Comparison of ENCODE assay signal across 15 cellular contexts in the genomic region with DNA sequence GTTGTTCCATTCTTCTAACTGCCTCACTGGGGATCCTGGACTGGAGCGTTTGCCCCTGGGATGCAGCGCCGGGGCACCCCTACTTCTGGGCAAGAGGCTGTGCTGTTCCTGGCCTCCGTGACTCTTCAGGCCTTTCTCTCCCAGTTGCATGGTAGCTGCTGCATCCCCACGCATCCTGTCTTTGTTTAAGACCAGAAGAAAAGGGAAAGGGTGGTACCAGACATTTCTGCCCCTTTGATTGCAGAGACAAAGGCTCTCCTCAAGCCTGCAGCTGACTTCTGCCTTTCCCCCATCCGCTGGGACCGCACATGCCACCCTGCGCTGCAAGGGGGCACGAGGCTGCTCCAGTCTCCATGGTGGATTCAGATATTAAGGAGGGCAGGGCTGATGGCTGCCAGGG.
DNase-seq lines count a peak whose midpoint lies in the region; ATAC-seq and TF ChIP-seq lines count a peak whose summit lies in the region.
"Had no signal": no experiment of that assay in that cellular context is flagged by ENCODE, and none has a peak within 500 bp of the region (broad histone marks: within the 10 kb centered on the region; RNA-seq: fewer than 3 reads in every experiment).

No MANE protein-coding gene starts in this region.

- peak overlapping the region; percentile 90 for H4K91ac ChIP-seq in mesenchymal stem cell (ENCODE audit: low read length)
- H4K91ac ChIP-seq in neuronal stem cell (ENCODE audit: low read depth, low read length, poor library complexity): no peak overlapping the region

- no peaks in the 10 kb centered on the region for H3K36me3 ChIP-seq in left ventricle myocardium inferior
- no peaks in the 10 kb centered on the region for H3K36me3 ChIP-seq in mesenchymal stem cell (ENCODE audit: control insufficient read depth in 1 of 2, insufficient read depth in 2 of 2, low read depth in 1 of 2, low read length in 2 of 2)
- no peaks in the 10 kb centered on the region for H3K36me3 ChIP-seq in neuronal stem cell (replicated peaks in 1 of 2; ENCODE audit: control insufficient read depth in 2 of 2, insufficient read depth in 2 of 2, low read length in 2 of 2)
- no peaks in the 10 kb centered on the region for H3K36me3 ChIP-seq in smooth muscle cell (ENCODE audit: low read depth)
- H3K36me3 ChIP-seq in BE2C: no peaks in the 10 kb centered on the region
- H3K36me3 ChIP-seq: BLaER1 treated with 17β-estradiol and CSF1 and Interleukin-3, amounts not matched to agents 10 nM and 100 nM had no signal

- H2BK5ac ChIP-seq in mesenchymal stem cell (ENCODE audit: low read depth, low read length, poor library complexity, severe bottlenecking): no peak overlapping the region
- H2BK5ac ChIP-seq in neuronal stem cell (ENCODE audit: low read length): no peak overlapping the region

- no peaks in the 10 kb centered on the region for H4K20me1 ChIP-seq in smooth muscle cell (ENCODE audit: low read depth)
- H4K20me1 ChIP-seq: BLaER1 treated with 17β-estradiol and CSF1 and Interleukin-3, amounts not matched to agents 10 nM and 100 nM had no signal

- ATAC-seq in GM18861 (IDR thresholded peaks at IDR 0.05; ENCODE audit: unreplicated experiment): no peak

- no peak overlapping the region for H2BK15ac ChIP-seq in mesenchymal stem cell (ENCODE audit: low read depth, poor library complexity, severe bottlenecking)
- no peak overlapping the region for H2BK15ac ChIP-seq in neuronal stem cell (ENCODE audit: low read length)

- H3K23ac ChIP-seq in mesenchymal stem cell (ENCODE audit: low read length in 2 of 2): no peak overlapping the region
- no peak overlapping the region for H3K23ac ChIP-seq in neuronal stem cell (ENCODE audit: low read depth, low read length, poor library complexity)

- TF ChIP-seq CTCF in left ventricle myocardium inferior (IDR thresholded peaks at IDR 0.05; ENCODE audit: borderline replicate concordance) (no peak), smooth muscle cell (IDR thresholded peaks at IDR 0.05; ENCODE audit: borderline replicate concordance, insufficient read depth, poor library complexity, severe bottlenecking) (no peak), BE2C (IDR thresholded peaks at IDR 0.05; ENCODE audit: low read depth, low read length) (no peak)

- peak overlapping the region; percentile 44 for H3K27ac ChIP-seq in left ventricle myocardium inferior (replicated peaks)
- no peak overlapping the region for H3K27ac ChIP-seq in mesenchymal stem cell (ENCODE audit: low read length, poor library complexity, severe bottlenecking)
- H3K27ac ChIP-seq in neuronal stem cell (replicated peaks; ENCODE audit: low read length): no peak overlapping the region
- no peak overlapping the region for H3K27ac ChIP-seq in smooth muscle cell (ENCODE audit: low read depth)
- H3K27ac ChIP-seq: BLaER1 treated with 17β-estradiol and CSF1 and Interleukin-3, amounts not matched to agents 10 nM and 100 nM; GM23248 had no signal

- peak overlapping the region; percentile 72 for H4K8ac ChIP-seq in mesenchymal stem cell (ENCODE audit: low read length)
- no peak overlapping the region for H4K8ac ChIP-seq in neuronal stem cell (ENCODE audit: low read depth, low read length)

- H3K18ac ChIP-seq in mesenchymal stem cell (ENCODE audit: low read depth in 1 of 2, low read length in 2 of 2) (peak overlapping the region; percentile 18 to 62), neuronal stem cell (ENCODE audit: low read length) (no peak overlapping the region)

- H3K79me2 ChIP-seq in smooth muscle cell (ENCODE audit: low read depth): no peaks in the 10 kb centered on the region

- DNase-seq in left ventricle myocardium inferior (no peak), cardiac septum (ENCODE audit: low spot score) (no peak), mesenchymal stem cell (no peak), neuronal stem cell (ENCODE audit: low spot score) (no peak), NCI-H187 treated with DMSO at 0.1 percent for 48 hours (lab: John Stamatoyannopoulos, UW) (no peak), smooth muscle cell (lab: John Stamatoyannopoulos, UW; ENCODE audit: unreplicated experiment) (no peak), BE2C (no peak)
- DNase-seq: 8988T; AML-193; Calu3; CD4-positive, CD25-positive, alpha-beta regulatory T cell; DMS 273 treated with DMSO at 0.1 percent for 48 hours; GM23248 had no signal

- WGBS in mesenchymal stem cell: 97% methylated on average over 9 of the region's 9 CpGs
- WGBS in neuronal stem cell (ENCODE audit: extremely low coverage in 2 of 2, insufficient read length in 2 of 2, insufficient replicate concordance in 1 of 2), 2 donors: no CpG with 5 or more reads among the region's 9 CpGs
- 86% methylated on average over 9 of the region's 9 CpGs for WGBS in smooth muscle cell (ENCODE audit: low lambda C conversion rate)

- H3K4me1 ChIP-seq in left ventricle myocardium inferior: no peaks in the 10 kb centered on the region
- H3K4me1 ChIP-seq in mesenchymal stem cell (ENCODE audit: control insufficient read depth, insufficient read depth, low read depth, low read length): peaks cover 23% of the 10 kb centered on the region
- H3K4me1 ChIP-seq in neuronal stem cell (ENCODE audit: control insufficient read depth in 2 of 2, insufficient read depth in 1 of 2, low read depth in 1 of 2, low read length in 2 of 2): peaks cover 10 to 14% of the 10 kb centered on the region in 2 donors
- H3K4me1 ChIP-seq in smooth muscle cell (ENCODE audit: low read depth): peaks cover 6% of the 10 kb centered on the region
- no peaks in the 10 kb centered on the region for H3K4me1 ChIP-seq in BE2C

- H3K4me3 ChIP-seq in left ventricle myocardium inferior: no peak overlapping the region
- H3K4me3 ChIP-seq in mesenchymal stem cell (ENCODE audit: insufficient read depth in 1 of 2, low read depth in 1 of 2, low read length in 2 of 2): no peak overlapping the region
- no peak overlapping the region for H3K4me3 ChIP-seq in neuronal stem cell (ENCODE audit: low read length in 2 of 2)
- H3K4me3 ChIP-seq in smooth muscle cell: no peak overlapping the region
- H3K4me3 ChIP-seq in BE2C (ENCODE audit: low read depth, low read length): no peak overlapping the region
- H3K4me3 ChIP-seq: BLaER1 treated with 17β-estradiol and CSF1 and Interleukin-3, amounts not matched to agents 10 nM and 100 nM; GM23248 had no signal

- H3F3A ChIP-seq in smooth muscle cell (ENCODE audit: low read depth): no peaks in the 10 kb centered on the region

- H2AFZ ChIP-seq in mesenchymal stem cell (ENCODE audit: low read depth, low read length): no peak overlapping the region
- H2AFZ ChIP-seq in neuronal stem cell (ENCODE audit: low read length): no peak overlapping the region
- no peak overlapping the region for H2AFZ ChIP-seq in smooth muscle cell (ENCODE audit: low read depth)
- H2AFZ ChIP-seq: GM23248 had no signal

- peak overlapping the region; percentile 93 to 95 for H2BK12ac ChIP-seq in mesenchymal stem cell (ENCODE audit: low read length in 2 of 2)
- no peak overlapping the region for H2BK12ac ChIP-seq in neuronal stem cell (ENCODE audit: low read length)

- H3K79me1 ChIP-seq in mesenchymal stem cell (replicated peaks; ENCODE audit: low read length, poor library complexity, severe bottlenecking) (peaks cover 3% of the 10 kb centered on the region), neuronal stem cell (ENCODE audit: low read depth, low read length) (peaks cover 2% of the 10 kb centered on the region)

- H2BK120ac ChIP-seq in mesenchymal stem cell (ENCODE audit: low read depth, low read length) (no peak overlapping the region), neuronal stem cell (ENCODE audit: low read depth, low read length) (no peak overlapping the region)

- H3K27me3 ChIP-seq in left ventricle myocardium inferior (ENCODE audit: low read depth) (no peaks in the 10 kb centered on the region), mesenchymal stem cell (ENCODE audit: control insufficient read depth in 1 of 2, insufficient read depth in 1 of 2, low read length in 2 of 2) (peaks cover 0 to 35% of the 10 kb centered on the region in 2 experiments), neuronal stem cell (ENCODE audit: control insufficient read depth in 3 of 3, insufficient read depth in 3 of 3, low read depth in 1 of 3, low read length in 3 of 3) (no peaks in the 10 kb centered on the region), smooth muscle cell (ENCODE audit: low read depth) (no peaks in the 10 kb centered on the region), BE2C (no peaks in the 10 kb centered on the region)
- H3K27me3 ChIP-seq: BLaER1 treated with 17β-estradiol and CSF1 and Interleukin-3, amounts not matched to agents 10 nM and 100 nM had no signal

- H3K4ac ChIP-seq in mesenchymal stem cell (ENCODE audit: low read depth in 1 of 2, low read length in 2 of 2): peak overlapping the region; percentile 94
- no peak overlapping the region for H3K4ac ChIP-seq in neuronal stem cell (ENCODE audit: low read length)

- no peak overlapping the region for H3K4me2 ChIP-seq in mesenchymal stem cell (ENCODE audit: low read length, poor library complexity, severe bottlenecking)
- peak overlapping the region; percentile 14 for H3K4me2 ChIP-seq in neuronal stem cell (ENCODE audit: insufficient read depth, low read length, poor library complexity, severe bottlenecking)
- H3K4me2 ChIP-seq in smooth muscle cell: no peak overlapping the region
- H3K4me2 ChIP-seq: BLaER1 treated with 17β-estradiol and CSF1 and Interleukin-3, amounts not matched to agents 10 nM and 100 nM had no signal

- intact Hi-C loops in left ventricle myocardium inferior (cut with micrococcal nuclease): no loop called here
- intact Hi-C loops in cardiac septum (cut with DNase I): no loop called here

- no peaks in the 10 kb centered on the region for H3K9me3 ChIP-seq in left ventricle myocardium inferior (replicated peaks)
- H3K9me3 ChIP-seq in mesenchymal stem cell (ENCODE audit: control insufficient read depth, low read length): no peaks in the 10 kb centered on the region
- no peaks in the 10 kb centered on the region for H3K9me3 ChIP-seq in neuronal stem cell (replicated peaks in 1 of 2; ENCODE audit: control insufficient read depth in 2 of 2, insufficient read depth in 1 of 2, low read depth in 1 of 2, low read length in 2 of 2)
- H3K9me3 ChIP-seq in smooth muscle cell (replicated peaks; ENCODE audit: low read depth): no peaks in the 10 kb centered on the region
- no peaks in the 10 kb centered on the region for H3K9me3 ChIP-seq in BE2C
- H3K9me3 ChIP-seq: BLaER1 treated with 17β-estradiol and CSF1 and Interleukin-3, amounts not matched to agents 10 nM and 100 nM had no signal

- H3K14ac ChIP-seq in mesenchymal stem cell (ENCODE audit: low read length in 2 of 2) (no peak overlapping the region), neuronal stem cell (ENCODE audit: low read length) (no peak overlapping the region)

- H2AK5ac ChIP-seq in mesenchymal stem cell (ENCODE audit: low read length, severe bottlenecking) (peak overlapping the region; percentile 44), neuronal stem cell (ENCODE audit: low read depth, low read length) (no peak overlapping the region)

- H3K9ac ChIP-seq in mesenchymal stem cell (ENCODE audit: low read length): no peak overlapping the region
- H3K9ac ChIP-seq in neuronal stem cell (ENCODE audit: low read depth, low read length, poor library complexity): peak overlapping the region; percentile 12
- no peak overlapping the region for H3K9ac ChIP-seq in smooth muscle cell (ENCODE audit: low read depth)
- H3K9ac ChIP-seq: BLaER1 treated with 17β-estradiol and CSF1 and Interleukin-3, amounts not matched to agents 10 nM and 100 nM; GM23248 had no signal
